Comparison of ENCODE assay signal across 17 cellular contexts in genomic region chr5:122236270-122236669, GRCh38.
"Had no signal": no experiment of that assay in that cellular context is flagged by ENCODE, and none has a peak within 500 bp of the region (broad histone marks: within the 10 kb centered on the region; RNA-seq: fewer than 3 reads in every experiment).

No MANE protein-coding gene starts in this region.

- FAIRE-seq: endothelial cell of umbilical vein, small intestine had no signal

- DNase-seq: activated CD4-positive, alpha-beta T cell treated with anti-CD3 and anti-CD28 coated beads for 36 hours; activated CD8-positive, alpha-beta memory T cell treated with anti-CD3 and anti-CD28 coated beads, Interleukin-2, amount 50 U/mL, for 4 hours; activated CD8-positive, alpha-beta T cell treated with anti-CD3 and anti-CD28 coated beads for 36 hours; activated gamma-delta T cell treated with Interleukin-2 at 50 U/mL for 16 hours; activated naive CD8-positive, alpha-beta T cell treated with anti-CD3 and anti-CD28 coated beads, Interleukin-2, amount 10 ng/mL, durations not matched to agents 7 days and 5 days; activated T-cell treated with anti-CD3 and anti-CD28 coated beads, Interleukin-2, amount 50 U/mL, for 72 hours; lower lobe of right lung; naive thymus-derived CD4-positive, alpha-beta T cell; small intestine; stomach; T-helper 9 cell; WERI-Rb-1 had no signal

- ATAC-seq: activated CD4-positive, alpha-beta T cell treated with anti-CD3 and anti-CD28 coated beads for 36 hours; activated CD8-positive, alpha-beta T cell treated with anti-CD3 and anti-CD28 coated beads for 36 hours; activated T-cell treated with anti-CD3 and anti-CD28 coated beads, Interleukin-2, amount 50 U/mL, for 72 hours; gastroesophageal sphincter; lower lobe of right lung; naive thymus-derived CD4-positive, alpha-beta T cell had no signal

- H3K4me3 ChIP-seq: ascending aorta, cardiac muscle cell, gastroesophageal sphincter, lower lobe of right lung, stomach, thoracic aorta had no signal
